In the genomic region with DNA sequence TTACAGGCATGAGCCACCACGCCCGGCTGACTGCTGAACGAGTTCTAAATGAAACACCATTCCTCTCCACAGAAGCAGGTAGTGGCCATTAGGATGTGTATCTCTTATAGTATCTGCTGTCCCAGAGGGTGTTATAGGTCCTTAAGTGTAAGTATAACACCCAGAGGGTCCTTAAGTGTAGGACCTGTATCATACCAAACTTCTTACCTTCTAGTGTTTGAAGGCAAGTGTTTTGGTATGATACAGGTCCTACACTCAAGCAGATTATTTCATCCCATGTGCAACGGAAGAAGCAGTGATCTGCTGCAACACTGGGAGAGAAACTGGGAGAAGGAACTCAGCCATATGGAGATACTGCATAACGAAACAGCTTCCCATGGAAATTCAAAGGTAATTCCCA, we compare ENCODE assay signal across 25 cellular contexts. TPM values are rescaled to one million over a fixed set of nuclear protein-coding genes. Genes with fewer than 3 reads are reported as not detected.
A peak's percentile ranks its signal among the peaks of the same experiment; 100 is the strongest.
DNase-seq lines count a peak whose midpoint lies in the region; ATAC-seq, FAIRE-seq and TF ChIP-seq lines count a peak whose summit lies in the region.
"Had no signal": no experiment of that assay in that cellular context is flagged by ENCODE, and none has a peak within 500 bp of the region (broad histone marks: within the 10 kb centered on the region; RNA-seq: fewer than 3 reads in every experiment).

No MANE protein-coding gene starts in this region.

- TF ChIP-seq EP300 in GM12878 (IDR thresholded peaks at IDR 0.05; ENCODE audit: borderline replicate concordance in 1 of 2, control insufficient read depth in 1 of 2, low read depth in 2 of 2, low read length in 2 of 2) = no peak

- no peak for ATAC-seq in GM12878
- ATAC-seq: A549; CD8-positive, alpha-beta T cell had no signal

- TF ChIP-seq POLR2A in GM12878 (IDR thresholded peaks at IDR 0.05; ENCODE audit: low read depth, low read length) = no peak

- intact Hi-C loops in Caco-2 (cut with micrococcal nuclease; ENCODE audit: unreplicated experiment) = no loop called here
- intact Hi-C loops in GM12878 (cut with micrococcal nuclease; ENCODE audit: unreplicated experiment) = no loop called here

- H3K27ac Mint-ChIP-seq in Caco-2 (ENCODE audit: unreplicated experiment) = peak overlapping the region; percentile 81
- H3K27ac Mint-ChIP-seq in osteocyte (ENCODE audit: unreplicated experiment) = no peak overlapping the region
- H3K27ac Mint-ChIP-seq: CD4-positive, CD25-positive, alpha-beta regulatory T cell; CD8-positive, alpha-beta T cell had no signal

- H3K36me3 Mint-ChIP-seq in Caco-2 (ENCODE audit: insufficient read depth, unreplicated experiment) (peaks cover 94% of the 10 kb centered on the region), osteocyte (ENCODE audit: unreplicated experiment) (no peaks in the 10 kb centered on the region)
- H3K36me3 Mint-ChIP-seq: CD4-positive, CD25-positive, alpha-beta regulatory T cell; CD8-positive, alpha-beta T cell had no signal

- WGBS in GM12878 (ENCODE audit: insufficient coverage, insufficient replicate concordance, low lambda C conversion rate, missing lambda C conversion rate) = 42% methylated on average over 5 of the region's 5 CpGs

- DNase-seq in Caco-2 (no peak), GM12878 (ENCODE audit: low read depth, low spot score) (no peak), cerebellum (ENCODE audit: low spot score) (no peak), osteocyte (ENCODE audit: extremely low spot score, unreplicated experiment) (no peak), NCI-H774 (lab: John Stamatoyannopoulos, UW) (no peak)
- DNase-seq in activated T-cell treated with anti-CD3 and anti-CD28 coated beads, Interleukin-2, amount 50 U/mL, for 48 hours = no peak
- DNase-seq: 8988T; ACHN; AML-193; BE2C; CD4-positive, CD25-positive, alpha-beta regulatory T cell; CD8-positive, alpha-beta T cell; DMS 273 treated with DMSO at 0.1 percent for 48 hours; DMS79; GF-D8; GM23248; H7; HCEC 1CT had no signal

- H3K4me2 ChIP-seq in BLaER1 (peak overlapping the region; percentile 96; the same call in 1 of the 2 replicates), Loucy (ENCODE audit: low read depth, low read length, poor library complexity, severe bottlenecking) (peak overlapping the region; percentile 81), GM12878 (ENCODE audit: control insufficient read depth, insufficient read depth) (no peak overlapping the region)
- H3K4me2 ChIP-seq: A549 had no signal

- H3K27me3 Mint-ChIP-seq in Caco-2 (ENCODE audit: insufficient read depth, unreplicated experiment) (no peaks in the 10 kb centered on the region), osteocyte (ENCODE audit: unreplicated experiment) (peaks cover 21% of the 10 kb centered on the region)

- POLR2A ChIA-PET in Caco-2 (lab: Charles Lee) (no interaction called here), GM12878 (lab: Charles Lee) (no interaction called here)

- BruUV-seq in Caco-2 (replicated peaks; lab: Mats Ljungman, UMichigan) = no TSS peak
- no TSS peak for BruUV-seq in GM12878 (replicated peaks; lab: Mats Ljungman, UMichigan)

- H4K20me1 ChIP-seq in BLaER1 = no peaks in the 10 kb centered on the region
- no peaks in the 10 kb centered on the region for H4K20me1 ChIP-seq in Loucy (ENCODE audit: insufficient read depth, low read length, poor library complexity, severe bottlenecking)
- no peaks in the 10 kb centered on the region for H4K20me1 ChIP-seq in GM12878 (ENCODE audit: control insufficient read depth, insufficient read depth)

- no peak for FAIRE-seq in GM12878 (lab: Jason Lieb, UNC)
- FAIRE-seq: A549, D721Med, GM12892, H1 had no signal

- no peak for TF ChIP-seq CTCF in Caco-2 (IDR thresholded peaks at IDR 0.05; ENCODE audit: insufficient read depth in 1 of 2, low read depth in 1 of 2, low read length in 1 of 2, severe bottlenecking in 1 of 2, unreplicated experiment in 1 of 2)
- no peak for TF ChIP-seq CTCF in Loucy (conservative IDR thresholded peaks at IDR 0.05; ENCODE audit: low read length)
- TF ChIP-seq CTCF in GM12878 (IDR thresholded peaks at IDR 0.05 in 2 of 3, conservative IDR thresholded peaks at IDR 0.05 in 1 of 3; ENCODE audit: control insufficient read depth in 2 of 3, extremely low read depth in 1 of 3, insufficient read depth in 1 of 3, low read depth in 3 of 3, low read length in 3 of 3) = no peak
- no peak for TF ChIP-seq CTCF in osteocyte (IDR thresholded peaks at IDR 0.05)

- H3K4me3 Mint-ChIP-seq in Caco-2 (ENCODE audit: unreplicated experiment) (no peak overlapping the region), osteocyte (ENCODE audit: unreplicated experiment) (no peak overlapping the region)
- H3K4me3 Mint-ChIP-seq: CD4-positive, CD25-positive, alpha-beta regulatory T cell; CD8-positive, alpha-beta T cell had no signal

- H3K9me2 ChIP-seq in Loucy (replicated peaks; ENCODE audit: low read depth, low read length) = no peaks in the 10 kb centered on the region

- RAD21 ChIA-PET in GM12878 (lab: Charles Lee; ENCODE audit: unreplicated experiment) = no interaction called here

- no peak for TF ChIP-seq RAD21 in GM12878 (IDR thresholded peaks at IDR 0.05; ENCODE audit: insufficient read depth, low read depth, low read length)

- H3K36me3 ChIP-seq in BLaER1 (no peaks in the 10 kb centered on the region), Caco-2 (ENCODE audit: control insufficient read depth, insufficient read depth, low read length) (no peaks in the 10 kb centered on the region), Loucy (ENCODE audit: insufficient read depth, low read length) (no peaks in the 10 kb centered on the region), GM12878 (ENCODE audit: control insufficient read depth in 2 of 2, insufficient read depth in 2 of 2, low read length in 1 of 2) (no peaks in the 10 kb centered on the region)
- H3K36me3 ChIP-seq: BE2C had no signal

- in situ Hi-C loops in GM12878 (cut with MboI) = no loop called here

- SMC1A ChIA-PET in GM12878 (lab: Charles Lee; ENCODE audit: uncharacterized antibody, unreplicated experiment) = no interaction called here

- H3K79me2 ChIP-seq in Loucy (ENCODE audit: insufficient read depth, low read length) (no peaks in the 10 kb centered on the region), GM12878 (ENCODE audit: control insufficient read depth, insufficient read depth, low read length) (no peaks in the 10 kb centered on the region)

- CTCF ChIA-PET in Caco-2 (lab: Charles Lee) (interaction anchor here (1.0 to 2.3 kb wide), 5 partner anchors 17 to 86 kb away, joined by 3 to 28 read pairs (median 4); no protein-coding TSS in a partner anchor), GM12878 (lab: Yijun Ruan, JAX) (no interaction called here)

- no peak overlapping the region for H3K27ac ChIP-seq in BLaER1
- H3K27ac ChIP-seq in GM12878 (ENCODE audit: control insufficient read depth, insufficient read depth) = no peak overlapping the region
- H3K27ac ChIP-seq: A549, C4-2B, GM23248 had no signal

- no peak overlapping the region for H3K4me3 ChIP-seq in BLaER1
- no peak overlapping the region for H3K4me3 ChIP-seq in Caco-2 (ENCODE audit: low read depth, low read length)
- H3K4me3 ChIP-seq in Loucy (ENCODE audit: low read length, poor library complexity, severe bottlenecking) = no peak overlapping the region
- H3K4me3 ChIP-seq in GM12878 = no peak overlapping the region
- H3K4me3 ChIP-seq: A549, GM23248 had no signal

- H3K9me3 ChIP-seq in BLaER1 (no peaks in the 10 kb centered on the region), Caco-2 (no peaks in the 10 kb centered on the region), Loucy (ENCODE audit: insufficient read depth, low read depth, low read length) (no peaks in the 10 kb centered on the region), GM12878 (replicated peaks; ENCODE audit: control insufficient read depth, insufficient read depth, low read length) (no peaks in the 10 kb centered on the region)
- H3K9me3 ChIP-seq: A549 had no signal

- H3K27me3 ChIP-seq in BLaER1 = no peaks in the 10 kb centered on the region
- no peaks in the 10 kb centered on the region for H3K27me3 ChIP-seq in Caco-2 (replicated peaks; ENCODE audit: control insufficient read depth, insufficient read depth, low read length)
- no peaks in the 10 kb centered on the region for H3K27me3 ChIP-seq in Loucy (ENCODE audit: insufficient read depth, low read length, poor library complexity, severe bottlenecking)
- H3K27me3 ChIP-seq in GM12878 (replicated peaks in 1 of 2; ENCODE audit: control insufficient read depth in 2 of 2, insufficient read depth in 2 of 2, low read length in 1 of 2) = no peaks in the 10 kb centered on the region; a peak in 2 of 4 replicates
- H3K27me3 ChIP-seq: BE2C had no signal

- H3K9ac ChIP-seq in BLaER1 (no peak overlapping the region), Loucy (ENCODE audit: low read depth, low read length, poor library complexity, severe bottlenecking) (peak overlapping the region; percentile 70), GM12878 (ENCODE audit: control insufficient read depth, insufficient read depth, low read length) (no peak overlapping the region)
- H3K9ac ChIP-seq: GM23248 had no signal

- peaks cover 48% of the 10 kb centered on the region for H3K4me1 Mint-ChIP-seq in Caco-2 (ENCODE audit: low read depth, unreplicated experiment)
- H3K4me1 Mint-ChIP-seq in osteocyte (ENCODE audit: unreplicated experiment) = peaks cover 4% of the 10 kb centered on the region

- peaks cover 11% of the 10 kb centered on the region for H3F3A ChIP-seq in Loucy (ENCODE audit: low read depth)

- H2AFZ ChIP-seq in Loucy (ENCODE audit: low read length) = no peak overlapping the region
- no peak overlapping the region for H2AFZ ChIP-seq in GM12878 (ENCODE audit: control insufficient read depth, low read depth, low read length)
- H2AFZ ChIP-seq: GM23248 had no signal

- peaks cover 78% of the 10 kb centered on the region for H3K4me1 ChIP-seq in BLaER1
- peaks cover 29% of the 10 kb centered on the region for H3K4me1 ChIP-seq in Caco-2
- peaks cover 69% of the 10 kb centered on the region for H3K4me1 ChIP-seq in Loucy (ENCODE audit: insufficient read depth, low read length, poor library complexity, severe bottlenecking)
- no peaks in the 10 kb centered on the region for H3K4me1 ChIP-seq in GM12878 (ENCODE audit: control insufficient read depth, insufficient read depth, low read length)
- H3K4me1 ChIP-seq: A549 had no signal

- H3K9me3 Mint-ChIP-seq in Caco-2 (ENCODE audit: unreplicated experiment) (no peaks in the 10 kb centered on the region), osteocyte (ENCODE audit: unreplicated experiment) (peaks cover 6% of the 10 kb centered on the region)
- H3K9me3 Mint-ChIP-seq: CD8-positive, alpha-beta T cell had no signal

RNA-seq across cellular contexts. Expression of gene BMP7, which starts 17.4 kb away (rescaled TPM):
- total RNA-seq in Caco-2 (2022) (266 and 317 TPM in 2 replicates), GM12878 (2014; rRNA removed) (not detected in 2 replicates), GM12878 (2014; rRNA removed; fragmentation: Illumina TruSeq; extraction: Trizol) (not detected in 2 replicates), GM12878 (2021) (0.05 and 0.51 TPM in 2 replicates), cerebellum (13.5 TPM), osteocyte (not detected in 2 replicates)
- not detected in 2 replicates for total RNA-seq in GM12878 (2013; cell fraction: nucleolus; rRNA removed)
- polyA plus RNA-seq in GM12878 (2011; ENCODE audit: low read depth) = not detected
- polyA plus RNA-seq in GM12878 (2011; rRNA removed) (0.04 and 0.18 TPM in 2 replicates), GM12878 (2014; fragmentation: Illumina TruSeq; extraction: Trizol) (not detected in 2 replicates), GM12878 (2014; fragmentation: Nextera tagmentation; extraction: Ambion mirVana) (not detected), GM12878 (2014; rRNA removed) (not detected in 2 replicates), GM12878 (2016; fragmentation: Nextera tagmentation; extraction: Ambion mirVana) (under 1 TPM in 1 of 2 experiments, not detected in 1; 0.28 TPM)
- polyA plus RNA-seq in GM12878 (2011; cell fraction: cytosol; rRNA removed) = 0.05 TPM in 1 of 2 replicates, not detected in the other
- polyA plus RNA-seq in GM12878 (2011; cell fraction: nucleus; rRNA removed) = not detected in 2 replicates
- not detected in 2 replicates for polyA plus RNA-seq in GM12878 (2012)
- polyA minus RNA-seq in GM12878 (2011; rRNA and poly(A)+ RNA removed) = 0.07 TPM in 1 of 2 replicates, not detected in the other
- not detected in 2 replicates for polyA minus RNA-seq in GM12878 (2011; cell fraction: cytosol; rRNA and poly(A)+ RNA removed)
- not detected in 2 replicates for polyA minus RNA-seq in GM12878 (2011; cell fraction: nucleus; rRNA and poly(A)+ RNA removed)
- total RNA-seq: CD4-positive, CD25-positive, alpha-beta regulatory T cell; CD8-positive, alpha-beta T cell; GM23248 had no signal
- polyA plus RNA-seq: CD4-positive, CD25-positive, alpha-beta regulatory T cell; GM23248 had no signal

Comparison
In these comparisons a context has a peak if more than half of its experiments do, and no peak if none do; other contexts are left out.
1. RNA of gene BMP7, which starts 17.4 kb away (total RNA-seq): 266 to 317 TPM in Caco-2; 13.5 TPM in cerebellum (single experiment), 0.05 to 0.51 TPM in GM12878 and not detected in osteocyte; every median in the first group is over 10 times any median in the second.